11 cellular contexts compared by ENCODE assay signal in genomic region chr12:104699489-104700194, GRCh38.
A peak's percentile ranks its signal among the peaks of the same experiment; 100 is the strongest.
DNase-seq lines count a peak whose midpoint lies in the region; ATAC-seq and TF ChIP-seq lines count a peak whose summit lies in the region.
"Had no signal": no experiment of that assay in that cellular context is flagged by ENCODE, and none has a peak within 500 bp of the region (broad histone marks: within the 10 kb centered on the region; RNA-seq: fewer than 3 reads in every experiment).

No MANE protein-coding gene starts in this region.

- peaks cover 78% of the 10 kb centered on the region for H3K79me2 ChIP-seq in PC-9 (ENCODE audit: low read depth)

- H3K4me2 ChIP-seq in PC-9: no peak overlapping the region

- DNase-seq in AG10803 (ENCODE audit: low read depth) (peak; percentile 50), cerebellum (ENCODE audit: low spot score) (no peak), NCI-H345 treated with DMSO at 0.1 percent for 48 hours (lab: John Stamatoyannopoulos, UW; ENCODE audit: unreplicated experiment) (no peak), PC-9 (no peak)
- peak; percentile 59 to 62 for DNase-seq in activated T-cell treated with anti-CD3 and anti-CD28 coated beads, Interleukin-2, amount 50 U/mL, for 48 hours
- DNase-seq in NK-92 treated with Interleukin-12 subunit alpha and Interleukin-12 subunit beta, amount 100 ng/mL, for 24 hours (lab: John Stamatoyannopoulos, UW): no peak
- DNase-seq: hippocampal formation, Peyer's patch, upper lobe of right lung had no signal

- no peaks in the 10 kb centered on the region; the same call in 1 of the 2 replicates for H4K20me1 ChIP-seq in PC-9 (ENCODE audit: insufficient read depth)

- H3K9me3 ChIP-seq in PC-9 (ENCODE audit: insufficient read depth, low read depth): no peaks in the 10 kb centered on the region
- H3K9me3 ChIP-seq: Peyer's patch, upper lobe of right lung had no signal

- H3F3A ChIP-seq in PC-9 (ENCODE audit: insufficient read depth, low read depth): no peaks in the 10 kb centered on the region; the same call in 1 of the 2 replicates

- H3K27ac ChIP-seq in PC-9: no peak overlapping the region
- H3K27ac ChIP-seq: Peyer's patch, upper lobe of right lung had no signal

- H3K4me3 ChIP-seq in AG10803 (ENCODE audit: low read length): no peak overlapping the region
- no peak overlapping the region for H3K4me3 ChIP-seq in PC-9
- H3K4me3 ChIP-seq: Peyer's patch, upper lobe of right lung had no signal

- POLR2A ChIA-PET in PC-9 (lab: Charles Lee; ENCODE audit: unreplicated experiment): no interaction called here

- no peaks in the 10 kb centered on the region for H3K36me3 ChIP-seq in PC-9 (ENCODE audit: low read depth)
- H3K36me3 ChIP-seq: Peyer's patch, upper lobe of right lung had no signal

- H3K9me2 ChIP-seq in PC-9 (ENCODE audit: insufficient read depth): no peaks in the 10 kb centered on the region

- no peak overlapping the region for H2AFZ ChIP-seq in PC-9

- ATAC-seq in GM18858 (IDR thresholded peaks at IDR 0.05; ENCODE audit: unreplicated experiment) (peak; percentile 54), HG02852 (IDR thresholded peaks at IDR 0.05; ENCODE audit: unreplicated experiment) (peak; percentile 74)
- ATAC-seq: upper lobe of right lung had no signal

- no TSS peak for BruUV-seq in PC-9 (replicated peaks; lab: Mats Ljungman, UMichigan)

- H3K4me1 ChIP-seq in PC-9 (replicated peaks; ENCODE audit: insufficient read depth): no peaks in the 10 kb centered on the region

- TF ChIP-seq CTCF in AG10803 (conservative IDR thresholded peaks at IDR 0.05; ENCODE audit: low read length) (no peak), PC-9 (conservative IDR thresholded peaks at IDR 0.05) (no peak)

- intact Hi-C loops in PC-9 (cut with micrococcal nuclease; ENCODE audit: unreplicated experiment): no loop called here

- CTCF ChIA-PET in PC-9 (lab: Charles Lee): no interaction called here

- H3K27me3 ChIP-seq in PC-9 (ENCODE audit: insufficient read depth, low read depth): no peaks in the 10 kb centered on the region
- H3K27me3 ChIP-seq: Peyer's patch, upper lobe of right lung had no signal

Comparison
In these comparisons a context has a peak if more than half of its experiments do, and no peak if none do; other contexts are left out.
1. DNase-seq: peak in AG10803 (single experiment) and activated T-cell treated with anti-CD3 and anti-CD28 coated beads, Interleukin-2, amount 50 U/mL, for 48 hours (2 of 2); none in cerebellum (single experiment), NCI-H345 treated with DMSO at 0.1 percent for 48 hours (single experiment), PC-9 (0 of 2) and NK-92 treated with Interleukin-12 subunit alpha and Interleukin-12 subunit beta, amount 100 ng/mL, for 24 hours (single experiment).